18 cellular contexts compared by ENCODE assay signal in genomic region chr3:25235471-25235870, GRCh38.
DNase-seq lines count a peak whose midpoint lies in the region; ATAC-seq and TF ChIP-seq lines count a peak whose summit lies in the region.
"Had no signal": no experiment of that assay in that cellular context is flagged by ENCODE, and none has a peak within 500 bp of the region (broad histone marks: within the 10 kb centered on the region; RNA-seq: fewer than 3 reads in every experiment).

No MANE protein-coding gene starts in this region.

- no peaks in the 10 kb centered on the region for H3K27me3 Mint-ChIP-seq in mesothelial cell of epicardium (ENCODE audit: low read depth)
- H3K27me3 Mint-ChIP-seq: CD4-positive, CD25-positive, alpha-beta regulatory T cell had no signal

- H3K36me3 Mint-ChIP-seq in mesothelial cell of epicardium: peaks cover 6% of the 10 kb centered on the region
- H3K36me3 Mint-ChIP-seq: CD4-positive, CD25-positive, alpha-beta regulatory T cell had no signal

- POLR2A ChIA-PET in BJ (lab: Charles Lee): no interaction called here

- TF ChIP-seq CTCF in BJ (IDR thresholded peaks at IDR 0.05; ENCODE audit: insufficient read depth, low read depth, low read length) (no peak), brain microvascular endothelial cell (IDR thresholded peaks at IDR 0.05; ENCODE audit: low read depth, low read length, missing control alignments) (no peak), mesothelial cell of epicardium (IDR thresholded peaks at IDR 0.05; ENCODE audit: unreplicated experiment) (no peak), GM13976 (IDR thresholded peaks at IDR 0.05; ENCODE audit: borderline replicate concordance, control extremely low read depth, extremely low read depth, insufficient read depth, missing control alignments) (no peak)

- peaks cover 16% of the 10 kb centered on the region for H3K4me1 Mint-ChIP-seq in mesothelial cell of epicardium
- H3K4me1 Mint-ChIP-seq: CD4-positive, CD25-positive, alpha-beta regulatory T cell had no signal

- H3K4me3 Mint-ChIP-seq in mesothelial cell of epicardium: no peak overlapping the region
- H3K4me3 Mint-ChIP-seq: CD4-positive, CD25-positive, alpha-beta regulatory T cell had no signal

- H3K36me3 ChIP-seq in BJ (ENCODE audit: control insufficient read depth, insufficient read depth, low read length) (no peaks in the 10 kb centered on the region), brain microvascular endothelial cell (replicated peaks) (no peaks in the 10 kb centered on the region)

- peak overlapping the region; percentile 92 for H3K27ac Mint-ChIP-seq in mesothelial cell of epicardium
- H3K27ac Mint-ChIP-seq: CD4-positive, CD25-positive, alpha-beta regulatory T cell had no signal

- ATAC-seq in GM21423 (IDR thresholded peaks at IDR 0.05; ENCODE audit: unreplicated experiment): no peak
- ATAC-seq: K562 had no signal

- H3K9me3 Mint-ChIP-seq in mesothelial cell of epicardium: peaks cover 26% of the 10 kb centered on the region

- H3K27me3 ChIP-seq in BJ (ENCODE audit: control insufficient read depth, insufficient read depth, low read length) (no peaks in the 10 kb centered on the region), brain microvascular endothelial cell (replicated peaks) (no peaks in the 10 kb centered on the region)

- H3K4me3 ChIP-seq in BJ (ENCODE audit: low read depth, low read length): no peak overlapping the region
- H3K4me3 ChIP-seq in brain microvascular endothelial cell (ENCODE audit: low read depth, low read length): no peak overlapping the region
- H3K4me3 ChIP-seq: K562 had no signal

- peak overlapping the region; percentile 59 for H3K27ac ChIP-seq in brain microvascular endothelial cell
- H3K27ac ChIP-seq: HL-60, RWPE1 had no signal

- CTCF ChIA-PET in BJ (lab: Yijun Ruan, JAX): no interaction called here

- in situ Hi-C loops in brain microvascular endothelial cell (cut with HindIII; ENCODE audit: low pct_ligation_motif_present, low sequenced_read_pairs): no loop called here
- in situ Hi-C loops in GM13976 (cut with MboI; ENCODE audit: low sequenced_read_pairs, unreplicated experiment): no loop called here

- DNase-seq in BJ (ENCODE audit: low read depth) (peak; percentile 18), M059J (ENCODE audit: low read depth) (peak; percentile 29), brain microvascular endothelial cell (peak; percentile 75), mesothelial cell of epicardium (ENCODE audit: low spot score in 2 of 2, unreplicated experiment in 2 of 2) (no peak), GOT3 (lab: John Stamatoyannopoulos, UW) (no peak), GM13976 (ENCODE audit: low spot score) (no peak)
- no peak for DNase-seq in activated CD4-positive, alpha-beta T cell treated with anti-CD3 and anti-CD28 coated beads, Interleukin-2, amount 50 U/mL, for 48 hours
- DNase-seq: CD4-positive, CD25-positive, alpha-beta regulatory T cell; GDM1; H7; NCI-H1092; NCI-H2227 treated with DMSO at 0.1 percent for 48 hours; NCI-H524 treated with DMSO at 0.1 percent for 48 hours; NK-92 treated with Interleukin-12 subunit alpha and Interleukin-12 subunit beta, amount 100 ng/mL, for 24 hours had no signal

Comparison
In these comparisons a context has a peak if more than half of its experiments do, and no peak if none do; other contexts are left out.
1. DNase-seq: peak in BJ (single experiment), M059J (single experiment) and brain microvascular endothelial cell (single experiment); none in mesothelial cell of epicardium (0 of 2), GOT3 (single experiment), activated CD4-positive, alpha-beta T cell treated with anti-CD3 and anti-CD28 coated beads, Interleukin-2, amount 50 U/mL, for 48 hours (0 of 2) and GM13976 (single experiment).